Comparison of ENCODE assay signal across 15 cellular contexts in the genomic region with DNA sequence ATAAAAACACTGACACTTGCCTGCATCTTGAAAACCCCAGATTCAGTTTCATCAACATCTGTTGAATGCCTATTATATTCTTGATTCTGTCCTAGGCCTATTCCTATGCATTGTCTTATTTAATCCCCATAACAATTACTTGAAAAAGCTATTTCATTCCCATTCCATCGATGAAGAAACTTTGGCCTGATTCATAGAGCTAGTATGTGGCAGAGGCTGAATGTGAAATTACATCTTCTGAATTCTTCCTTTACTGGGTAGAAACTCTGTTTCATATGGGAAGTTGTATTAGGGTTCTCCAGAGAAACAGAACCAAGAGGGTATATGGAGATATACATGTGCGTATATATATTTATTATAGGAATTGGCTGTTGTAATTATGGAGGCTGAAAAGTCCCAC.
"Had no signal": no experiment of that assay in that cellular context is flagged by ENCODE, and none has a peak within 500 bp of the region (broad histone marks: within the 10 kb centered on the region; RNA-seq: fewer than 3 reads in every experiment).

No MANE protein-coding gene starts in this region.

- DNase-seq: activated CD4-positive, alpha-beta T cell treated with anti-CD3 and anti-CD28 coated beads, Interleukin-2, amount 50 U/mL, for 4 hours; activated effector memory CD4-positive, alpha-beta T cell treated with Interleukin-2 at 50 U/mL for 16 hours; activated T-cell treated with anti-CD3 and anti-CD28 coated beads, Interleukin-2, amount 50 U/mL, for 1 hour; amygdala; dermis blood vessel endothelial cell; endodermal cell; left cardiac atrium; naive B cell; posterior cingulate gyrus; right cardiac atrium; stimulated activated naive CD4-positive, alpha-beta T cell had no signal

- H3K4me1 ChIP-seq: foreskin keratinocyte had no signal

- H3K9me3 ChIP-seq: neutrophil had no signal

- H3K4me3 ChIP-seq: lung had no signal

- H3K27ac ChIP-seq: foreskin keratinocyte, neutrophil had no signal

- H3K36me3 ChIP-seq: neutrophil had no signal

- ATAC-seq: esophagus mucosa, foreskin keratinocyte, left cardiac atrium, right cardiac atrium had no signal

- H3K27me3 ChIP-seq: foreskin keratinocyte, neutrophil had no signal
